27 cellular contexts compared by ENCODE assay signal in the genomic region with DNA sequence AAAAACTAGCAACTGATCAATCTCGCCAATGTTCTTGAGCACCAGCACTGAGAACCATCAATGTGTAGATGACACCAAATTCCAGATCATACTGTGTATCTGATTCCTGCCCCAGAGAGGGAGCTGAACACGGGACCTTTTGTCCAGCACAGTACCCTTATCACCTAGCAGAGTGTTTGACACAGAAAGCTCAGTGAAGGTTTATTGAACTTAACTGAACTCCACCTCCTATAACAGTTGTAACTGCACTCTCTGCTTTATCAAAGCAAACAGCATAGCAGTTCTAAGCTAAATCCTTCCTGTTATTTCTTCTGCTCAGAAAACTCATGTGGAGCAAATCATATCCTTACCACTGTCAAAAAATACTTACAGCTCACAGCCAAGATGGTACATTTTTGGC.
DNase-seq lines count a peak whose midpoint lies in the region; ATAC-seq, FAIRE-seq and TF ChIP-seq lines count a peak whose summit lies in the region.
"Had no signal": no experiment of that assay in that cellular context is flagged by ENCODE, and none has a peak within 500 bp of the region (broad histone marks: within the 10 kb centered on the region; RNA-seq: fewer than 3 reads in every experiment).

No MANE protein-coding gene starts in this region.

- ATAC-seq in GM12878 (no peak), left colon (peak; percentile 78), right lobe of liver (peak; percentile 45 to 91 (median 75)), HG02884 (IDR thresholded peaks at IDR 0.05; ENCODE audit: unreplicated experiment) (no peak), GM19395 (IDR thresholded peaks at IDR 0.05; ENCODE audit: unreplicated experiment) (no peak), GM18505 (IDR thresholded peaks at IDR 0.05; ENCODE audit: unreplicated experiment) (no peak), GM21423 (IDR thresholded peaks at IDR 0.05; ENCODE audit: unreplicated experiment) (no peak)

- in situ Hi-C loops in GM12878 (cut with MboI) = no loop called here

- H3K27ac ChIP-seq in GM12878 (ENCODE audit: control insufficient read depth, insufficient read depth) (no peak overlapping the region), right lobe of liver (no peak overlapping the region), osteoblast (ENCODE audit: low read depth, low read length) (no peak overlapping the region)
- H3K27ac ChIP-seq: BLaER1 had no signal

- RAD21 ChIA-PET in GM12878 (lab: Charles Lee; ENCODE audit: unreplicated experiment) = no interaction called here

- TF ChIP-seq RAD21 in GM12878 (IDR thresholded peaks at IDR 0.05; ENCODE audit: insufficient read depth, low read depth, low read length) = no peak

- H4K20me1 ChIP-seq in GM12878 (ENCODE audit: control insufficient read depth, insufficient read depth) (no peaks in the 10 kb centered on the region), osteoblast (ENCODE audit: insufficient read depth, low read length) (no peaks in the 10 kb centered on the region)
- H4K20me1 ChIP-seq: BLaER1 had no signal

- no peaks in the 10 kb centered on the region for H3K79me2 ChIP-seq in GM12878 (ENCODE audit: control insufficient read depth, insufficient read depth, low read length)
- H3K79me2 ChIP-seq in osteoblast (ENCODE audit: insufficient read depth, low read length) = no peaks in the 10 kb centered on the region

- TF ChIP-seq CTCF in GM12878 (IDR thresholded peaks at IDR 0.05 in 2 of 3, conservative IDR thresholded peaks at IDR 0.05 in 1 of 3; ENCODE audit: control insufficient read depth in 2 of 3, extremely low read depth in 1 of 3, insufficient read depth in 1 of 3, low read depth in 3 of 3, low read length in 3 of 3) (no peak), right lobe of liver (IDR thresholded peaks at IDR 0.05) (no peak), osteoblast (IDR thresholded peaks at IDR 0.05; ENCODE audit: extremely low read depth, low read depth, low read length) (no peak)

- TF ChIP-seq EP300 in GM12878 (IDR thresholded peaks at IDR 0.05; ENCODE audit: borderline replicate concordance in 1 of 2, control insufficient read depth in 1 of 2, low read depth in 2 of 2, low read length in 2 of 2) = no peak

- no peak overlapping the region for H3K9ac ChIP-seq in GM12878 (ENCODE audit: control insufficient read depth, insufficient read depth, low read length)
- H3K9ac ChIP-seq: BLaER1 had no signal

- POLR2A ChIA-PET in GM12878 (lab: Charles Lee) = no interaction called here

- H3K4me2 ChIP-seq in GM12878 (ENCODE audit: control insufficient read depth, insufficient read depth) (no peak overlapping the region), osteoblast (ENCODE audit: insufficient read depth, low read length) (no peak overlapping the region)
- H3K4me2 ChIP-seq: BLaER1 had no signal

- H3K27me3 ChIP-seq in GM12878 (replicated peaks in 1 of 2; ENCODE audit: control insufficient read depth in 2 of 2, insufficient read depth in 2 of 2, low read length in 1 of 2) (no peaks in the 10 kb centered on the region), right lobe of liver (no peaks in the 10 kb centered on the region), osteoblast (ENCODE audit: insufficient read depth, low read length) (no peaks in the 10 kb centered on the region)
- H3K27me3 ChIP-seq: BE2C, BLaER1 had no signal

- TF ChIP-seq POLR2A in GM12878 (IDR thresholded peaks at IDR 0.05; ENCODE audit: low read depth, low read length) (no peak), right lobe of liver (IDR thresholded peaks at IDR 0.05) (no peak), GM18505 (IDR thresholded peaks at IDR 0.05; ENCODE audit: borderline replicate concordance, extremely low read depth, insufficient read depth, insufficient read length) (no peak)

- H3K36me3 ChIP-seq in GM12878 (ENCODE audit: control insufficient read depth in 2 of 2, insufficient read depth in 2 of 2, low read length in 1 of 2) = no peaks in the 10 kb centered on the region
- H3K36me3 ChIP-seq in right lobe of liver = no peaks in the 10 kb centered on the region
- no peaks in the 10 kb centered on the region for H3K36me3 ChIP-seq in osteoblast (ENCODE audit: insufficient read depth, low read length)
- H3K36me3 ChIP-seq: BE2C, BLaER1 had no signal

- FAIRE-seq in GM12878 (lab: Jason Lieb, UNC) = peak; percentile 23
- FAIRE-seq: A204.1, GM12891, GM18507 had no signal

- WGBS in GM12878 (ENCODE audit: insufficient coverage, insufficient replicate concordance, low lambda C conversion rate, missing lambda C conversion rate) = 25% methylated on average over 2 of the region's 2 CpGs
- 52% methylated on average over 2 of the region's 2 CpGs for WGBS in right lobe of liver (ENCODE audit: insufficient coverage, low coverage, low lambda C conversion rate, missing lambda C conversion rate)

- SMC1A ChIA-PET in GM12878 (lab: Charles Lee; ENCODE audit: uncharacterized antibody, unreplicated experiment) = no interaction called here

- no peaks in the 10 kb centered on the region for H3K9me3 ChIP-seq in GM12878 (replicated peaks; ENCODE audit: control insufficient read depth, insufficient read depth, low read length)
- no peaks in the 10 kb centered on the region for H3K9me3 ChIP-seq in right lobe of liver
- H3K9me3 ChIP-seq in osteoblast (ENCODE audit: low read depth, low read length) = no peaks in the 10 kb centered on the region
- H3K9me3 ChIP-seq: BE2C had no signal

- intact Hi-C loops in GM12878 (cut with micrococcal nuclease; ENCODE audit: unreplicated experiment) = no loop called here
- intact Hi-C loops in left colon (cut with DNase I, micrococcal nuclease) = no loop called here
- intact Hi-C loops in right lobe of liver (cut with DNase I) = no loop called here

- DNase-seq in GM12878 (ENCODE audit: low read depth, low spot score) (no peak), left colon (no peak), right lobe of liver (no peak), osteoblast (ENCODE audit: insufficient read length, low spot score, missing footprints) (peak; percentile 14)
- DNase-seq: 8988T; ACHN; BE2C; C1 segment of cervical spinal cord; CD4-positive, alpha-beta memory T cell; CD4-positive, CD25-positive, alpha-beta regulatory T cell; CD8-positive, alpha-beta memory T cell; COR-L47; DMS 273 treated with DMSO at 0.1 percent for 48 hours; DMS153; DMS53; DMS79; DND-41; EL; GDM1 had no signal

- H2AFZ ChIP-seq in GM12878 (ENCODE audit: control insufficient read depth, low read depth, low read length) (no peak overlapping the region), osteoblast (ENCODE audit: low read length) (no peak overlapping the region)

- no peak overlapping the region for H3K4me3 ChIP-seq in GM12878
- H3K4me3 ChIP-seq in right lobe of liver = no peak overlapping the region
- no peak overlapping the region for H3K4me3 ChIP-seq in osteoblast (ENCODE audit: insufficient read depth, low read length)
- H3K4me3 ChIP-seq: BLaER1 had no signal

- H3K4me1 ChIP-seq in GM12878 (ENCODE audit: control insufficient read depth, insufficient read depth, low read length) (no peaks in the 10 kb centered on the region), right lobe of liver (no peaks in the 10 kb centered on the region), osteoblast (ENCODE audit: insufficient read depth, low read length) (no peaks in the 10 kb centered on the region)
- H3K4me1 ChIP-seq: BE2C, BLaER1 had no signal

- BruUV-seq in GM12878 (replicated peaks; lab: Mats Ljungman, UMichigan) = no TSS peak

- CTCF ChIA-PET in GM12878 (lab: Yijun Ruan, JAX) = no interaction called here

TF ChIP-seq in GM12878, 131 proteins besides CTCF, POLR2A, EP300 and RAD21:
- TF ChIP-seq PAX5 (IDR thresholded peaks at IDR 0.05; ENCODE audit: borderline replicate concordance, low read depth, low read length) (no peak), JUNB (IDR thresholded peaks at IDR 0.05) (no peak), POU2F2 (IDR thresholded peaks at IDR 0.05; ENCODE audit: borderline replicate concordance, low read depth, low read length) (no peak), EZH2 (IDR thresholded peaks at IDR 0.05; ENCODE audit: borderline replicate concordance, control insufficient read depth, low read depth, low read length) (no peak), ZBED1 (IDR thresholded peaks at IDR 0.05; ENCODE audit: borderline replicate concordance) (no peak), NFYA (IDR thresholded peaks at IDR 0.05; ENCODE audit: borderline replicate concordance, low read depth, low read length) (no peak), MXI1 (IDR thresholded peaks at IDR 0.05; ENCODE audit: low read depth, low read length) (no peak), SPI1 (IDR thresholded peaks at IDR 0.05; ENCODE audit: borderline replicate concordance, insufficient read depth, low read depth, low read length) (no peak)
- TF ChIP-seq, protein P1, sequence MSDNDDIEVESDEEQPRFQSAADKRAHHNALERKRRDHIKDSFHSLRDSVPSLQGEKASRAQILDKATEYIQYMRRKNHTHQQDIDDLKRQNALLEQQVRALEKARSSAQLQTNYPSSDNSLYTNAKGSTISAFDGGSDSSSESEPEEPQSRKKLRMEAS (IDR thresholded peaks at IDR 0.05; ENCODE audit: low read depth, low read length) = no peak
- TF ChIP-seq, protein P2, sequence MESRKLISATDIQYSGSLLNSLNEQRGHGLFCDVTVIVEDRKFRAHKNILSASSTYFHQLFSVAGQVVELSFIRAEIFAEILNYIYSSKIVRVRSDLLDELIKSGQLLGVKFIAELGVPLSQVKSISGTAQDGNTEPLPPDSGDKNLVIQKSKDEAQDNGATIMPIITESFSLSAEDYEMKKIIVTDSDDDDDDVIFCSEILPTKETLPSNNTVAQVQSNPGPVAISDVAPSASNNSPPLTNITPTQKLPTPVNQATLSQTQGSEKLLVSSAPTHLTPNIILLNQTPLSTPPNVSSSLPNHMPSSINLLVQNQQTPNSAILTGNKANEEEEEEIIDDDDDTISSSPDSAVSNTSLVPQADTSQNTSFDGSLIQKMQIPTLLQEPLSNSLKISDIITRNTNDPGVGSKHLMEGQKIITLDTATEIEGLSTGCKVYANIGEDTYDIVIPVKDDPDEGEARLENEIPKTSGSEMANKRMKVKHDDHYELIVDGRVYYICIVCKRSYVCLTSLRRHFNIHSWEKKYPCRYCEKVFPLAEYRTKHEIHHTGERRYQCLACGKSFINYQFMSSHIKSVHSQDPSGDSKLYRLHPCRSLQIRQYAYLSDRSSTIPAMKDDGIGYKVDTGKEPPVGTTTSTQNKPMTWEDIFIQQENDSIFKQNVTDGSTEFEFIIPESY (IDR thresholded peaks at IDR 0.05) = no peak
- TF ChIP-seq, protein P3, sequence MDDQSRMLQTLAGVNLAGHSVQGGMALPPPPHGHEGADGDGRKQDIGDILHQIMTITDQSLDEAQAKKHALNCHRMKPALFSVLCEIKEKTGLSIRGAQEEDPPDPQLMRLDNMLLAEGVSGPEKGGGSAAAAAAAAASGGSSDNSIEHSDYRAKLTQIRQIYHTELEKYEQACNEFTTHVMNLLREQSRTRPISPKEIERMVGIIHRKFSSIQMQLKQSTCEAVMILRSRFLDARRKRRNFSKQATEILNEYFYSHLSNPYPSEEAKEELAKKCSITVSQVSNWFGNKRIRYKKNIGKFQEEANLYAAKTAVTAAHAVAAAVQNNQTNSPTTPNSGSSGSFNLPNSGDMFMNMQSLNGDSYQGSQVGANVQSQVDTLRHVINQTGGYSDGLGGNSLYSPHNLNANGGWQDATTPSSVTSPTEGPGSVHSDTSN (IDR thresholded peaks at IDR 0.05; ENCODE audit: insufficient replicate concordance, low read depth, low read length) = no peak

Comparison
In these comparisons a context has a peak if more than half of its experiments do, and no peak if none do; other contexts are left out.
1. ATAC-seq: peak in left colon (single experiment) and right lobe of liver (4 of 4); none in GM12878 (single experiment), HG02884 (single experiment), GM19395 (single experiment), GM18505 (single experiment) and GM21423 (single experiment).